In the genomic region with DNA sequence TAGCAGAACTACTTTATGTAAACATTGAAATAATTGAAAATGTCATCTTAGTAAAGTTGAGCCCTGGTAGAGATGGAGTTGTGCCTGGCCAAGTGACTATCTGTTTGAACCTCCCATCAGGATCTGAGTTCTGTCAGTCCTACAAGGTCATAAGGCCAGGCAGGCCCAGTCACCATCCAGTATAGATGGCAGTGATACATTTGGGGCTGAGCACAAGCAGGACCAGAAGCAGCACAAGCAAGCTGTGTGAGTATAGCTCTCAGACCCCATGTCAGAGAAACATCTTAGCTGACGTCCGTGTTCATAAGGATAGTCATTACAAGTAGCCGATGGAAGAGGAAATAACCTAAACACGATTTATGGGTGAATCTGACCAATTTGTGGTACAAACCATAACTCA, we compare ENCODE assay signal across 13 cellular contexts. TPM values are rescaled to one million over a fixed set of nuclear protein-coding genes. Genes with fewer than 3 reads are reported as not detected.
DNase-seq lines count a peak whose midpoint lies in the region; ATAC-seq and TF ChIP-seq lines count a peak whose summit lies in the region.
"Had no signal": no experiment of that assay in that cellular context is flagged by ENCODE, and none has a peak within 500 bp of the region (broad histone marks: within the 10 kb centered on the region; RNA-seq: fewer than 3 reads in every experiment).

No MANE protein-coding gene starts in this region.

- H3K27me3 ChIP-seq in cardiac muscle cell, result no peaks in the 10 kb centered on the region
- no peaks in the 10 kb centered on the region for H3K27me3 ChIP-seq in left ventricle myocardium inferior (ENCODE audit: low read depth)
- no peaks in the 10 kb centered on the region for H3K27me3 ChIP-seq in mesenchymal stem cell (ENCODE audit: control insufficient read depth in 1 of 2, insufficient read depth in 1 of 2, low read length in 2 of 2)
- H3K27me3 ChIP-seq in dorsolateral prefrontal cortex, result no peaks in the 10 kb centered on the region
- H3K27me3 ChIP-seq: BLaER1 treated with 17β-estradiol and CSF1 and Interleukin-3, amounts not matched to agents 10 nM and 100 nM had no signal

- H3K79me1 ChIP-seq in mesenchymal stem cell (replicated peaks; ENCODE audit: low read length, poor library complexity, severe bottlenecking), result no peaks in the 10 kb centered on the region

- H3K9ac ChIP-seq in mesenchymal stem cell (ENCODE audit: low read length), result no peak overlapping the region
- H3K9ac ChIP-seq: BLaER1 treated with 17β-estradiol and CSF1 and Interleukin-3, amounts not matched to agents 10 nM and 100 nM had no signal

- no peak overlapping the region for H2BK12ac ChIP-seq in mesenchymal stem cell (ENCODE audit: low read length in 2 of 2)

- peak overlapping the region in 1 of 2 experiments; percentile 66 for H3K4ac ChIP-seq in mesenchymal stem cell (ENCODE audit: low read depth in 1 of 2, low read length in 2 of 2)

- H3K9me3 ChIP-seq in cardiac muscle cell (ENCODE audit: low read depth) (no peaks in the 10 kb centered on the region), left ventricle myocardium inferior (replicated peaks) (no peaks in the 10 kb centered on the region), mesenchymal stem cell (ENCODE audit: control insufficient read depth, low read length) (no peaks in the 10 kb centered on the region)
- H3K9me3 ChIP-seq: BLaER1 treated with 17β-estradiol and CSF1 and Interleukin-3, amounts not matched to agents 10 nM and 100 nM; HAP-1 had no signal

- DNase-seq in cardiac muscle cell (ENCODE audit: low read depth in 1 of 2, low spot score in 1 of 2), result no peak
- no peak for DNase-seq in Right ventricle myocardium inferior (ENCODE audit: missing footprints)
- no peak for DNase-seq in left ventricle myocardium inferior
- no peak for DNase-seq in mesenchymal stem cell
- DNase-seq in occipital lobe (lab: John Stamatoyannopoulos, UW), result no peak
- DNase-seq in activated naive CD4-positive, alpha-beta T cell treated with Interleukin-2 at 50 U/mL for 16 hours, result no peak
- DNase-seq in dorsolateral prefrontal cortex, result no peak
- DNase-seq: ACHN; CD4-positive, CD25-positive, alpha-beta regulatory T cell; DMS53; GF-D8 had no signal

- no peak overlapping the region for H3K23ac ChIP-seq in mesenchymal stem cell (ENCODE audit: low read length in 2 of 2)

- H3K27ac ChIP-seq in cardiac muscle cell (peak overlapping the region; percentile 72), left ventricle myocardium inferior (replicated peaks) (peak overlapping the region; percentile 80), mesenchymal stem cell (ENCODE audit: low read length, poor library complexity, severe bottlenecking) (no peak overlapping the region), dorsolateral prefrontal cortex (no peak overlapping the region)
- H3K27ac ChIP-seq: BLaER1 treated with 17β-estradiol and CSF1 and Interleukin-3, amounts not matched to agents 10 nM and 100 nM had no signal

- H2BK5ac ChIP-seq in mesenchymal stem cell (ENCODE audit: low read depth, low read length, poor library complexity, severe bottlenecking), result no peak overlapping the region

- H3K18ac ChIP-seq in mesenchymal stem cell (ENCODE audit: low read depth in 1 of 2, low read length in 2 of 2), result peak overlapping the region in 1 of 2 experiments; percentile 77

- no peaks in the 10 kb centered on the region for H3K36me3 ChIP-seq in cardiac muscle cell
- H3K36me3 ChIP-seq in left ventricle myocardium inferior, result no peaks in the 10 kb centered on the region
- H3K36me3 ChIP-seq in mesenchymal stem cell (ENCODE audit: control insufficient read depth in 1 of 2, insufficient read depth in 2 of 2, low read depth in 1 of 2, low read length in 2 of 2), result no peaks in the 10 kb centered on the region
- H3K36me3 ChIP-seq: BLaER1 treated with 17β-estradiol and CSF1 and Interleukin-3, amounts not matched to agents 10 nM and 100 nM; HAP-1 had no signal

- H3K4me1 ChIP-seq in cardiac muscle cell (ENCODE audit: low read depth), result peaks cover 22% of the 10 kb centered on the region
- H3K4me1 ChIP-seq in left ventricle myocardium inferior, result peaks cover 33% of the 10 kb centered on the region
- H3K4me1 ChIP-seq in mesenchymal stem cell (ENCODE audit: control insufficient read depth, insufficient read depth, low read depth, low read length), result no peaks in the 10 kb centered on the region
- H3K4me1 ChIP-seq: BLaER1 treated with 17β-estradiol and CSF1 and Interleukin-3, amounts not matched to agents 10 nM and 100 nM; HAP-1 had no signal

- WGBS in mesenchymal stem cell, result 26% methylated on average over 4 of the region's 4 CpGs

- no peak overlapping the region for H2AFZ ChIP-seq in mesenchymal stem cell (ENCODE audit: low read depth, low read length)

- TF ChIP-seq CTCF in cardiac muscle cell (IDR thresholded peaks at IDR 0.05; ENCODE audit: low read depth, low read length) (no peak), left ventricle myocardium inferior (IDR thresholded peaks at IDR 0.05; ENCODE audit: borderline replicate concordance) (no peak), dorsolateral prefrontal cortex (IDR thresholded peaks at IDR 0.05 in 54 of 56, conservative IDR thresholded peaks at IDR 0.05 in 2 of 56; ENCODE audit: low read depth in 1 of 56, partially characterized antibody in 56 of 56) (no peak)

- H4K91ac ChIP-seq in mesenchymal stem cell (ENCODE audit: low read length), result peak overlapping the region; percentile 34

- peak overlapping the region in 1 of 2 experiments; percentile 1 for H3K14ac ChIP-seq in mesenchymal stem cell (ENCODE audit: low read length in 2 of 2)

- H2AK5ac ChIP-seq in mesenchymal stem cell (ENCODE audit: low read length, severe bottlenecking), result no peak overlapping the region

- intact Hi-C loops in Right ventricle myocardium inferior (cut with DNase I), result no loop called here
- intact Hi-C loops in left ventricle myocardium inferior (cut with micrococcal nuclease), result no loop called here
- intact Hi-C loops in dorsolateral prefrontal cortex (cut with DNase I), result no loop called here

- no peak overlapping the region for H3K4me2 ChIP-seq in mesenchymal stem cell (ENCODE audit: low read length, poor library complexity, severe bottlenecking)
- H3K4me2 ChIP-seq: BLaER1 treated with 17β-estradiol and CSF1 and Interleukin-3, amounts not matched to agents 10 nM and 100 nM had no signal

- no peak overlapping the region for H2BK15ac ChIP-seq in mesenchymal stem cell (ENCODE audit: low read depth, poor library complexity, severe bottlenecking)

- no peak for ATAC-seq in Right ventricle myocardium inferior

- no peak overlapping the region for H3K4me3 ChIP-seq in cardiac muscle cell
- H3K4me3 ChIP-seq in left ventricle myocardium inferior, result no peak overlapping the region
- no peak overlapping the region for H3K4me3 ChIP-seq in mesenchymal stem cell (ENCODE audit: insufficient read depth in 1 of 2, low read depth in 1 of 2, low read length in 2 of 2)
- H3K4me3 ChIP-seq in dorsolateral prefrontal cortex, result no peak overlapping the region
- H3K4me3 ChIP-seq: BLaER1 treated with 17β-estradiol and CSF1 and Interleukin-3, amounts not matched to agents 10 nM and 100 nM; HAP-1 had no signal

- H2BK120ac ChIP-seq in mesenchymal stem cell (ENCODE audit: low read depth, low read length), result no peak overlapping the region

- peak overlapping the region; percentile 94 for H4K8ac ChIP-seq in mesenchymal stem cell (ENCODE audit: low read length)

RNA-seq across cellular contexts. Expression of gene RBMS1, which starts 44.5 kb away (rescaled TPM):
- total RNA-seq in cardiac muscle cell (68.8 and 89.5 TPM in 2 replicates), Right ventricle myocardium inferior (58.2 TPM), left ventricle myocardium inferior (56.2 TPM), occipital lobe (7.8 TPM), dorsolateral prefrontal cortex (10 to 100 TPM; 12.5 to 38.5 (median 24.7) TPM)
- polyA plus RNA-seq in cardiac muscle cell, result 99.9 and 120 TPM in 2 replicates
- polyA plus RNA-seq in mesenchymal stem cell (2013, experiment 1 of 2), result 159 TPM
- polyA plus RNA-seq in mesenchymal stem cell (2013, experiment 2 of 2), result 180 TPM

Comparison
In these comparisons a context has a peak if more than half of its experiments do, and no peak if none do; other contexts are left out.
1. H3K27ac ChIP-seq: peak in cardiac muscle cell (single experiment) and left ventricle myocardium inferior (single experiment); none in mesenchymal stem cell (single experiment) and dorsolateral prefrontal cortex (0 of 59).